Comparison of ENCODE assay signal across 21 cellular contexts in genomic region chr12:44003721-44004120, GRCh38.
"Had no signal": no experiment of that assay in that cellular context is flagged by ENCODE, and none has a peak within 500 bp of the region (broad histone marks: within the 10 kb centered on the region; RNA-seq: fewer than 3 reads in every experiment).

No MANE protein-coding gene starts in this region.

- H3K36me3 ChIP-seq: SJSA1 had no signal

- H3K27me3 ChIP-seq: SJSA1 had no signal

- H3K4me3 ChIP-seq: SJSA1, SK-N-MC had no signal

- H3K4me1 ChIP-seq: SJSA1 had no signal

- DNase-seq: KBM-7, MV-4-11, NCI-H1048, NCI-H1105, NCI-H1417, NCI-H1436 treated with DMSO at 0.1 percent for 48 hours, NCI-H1694, NCI-H187 treated with DMSO at 0.1 percent for 48 hours, NCI-H2029 treated with DMSO at 0.1 percent for 48 hours, NCI-H2171 treated with DMSO at 0.1 percent for 48 hours, NCI-H226, NCI-H446, NCI-H510A, NCI-H524 treated with DMSO at 0.1 percent for 48 hours, NCI-H69, NCI-H774, Right ventricle myocardium superior, RPMI8226, SIG-M5 had no signal

- H3K27ac ChIP-seq: SJSA1, SK-N-MC had no signal
